In the genomic region with DNA sequence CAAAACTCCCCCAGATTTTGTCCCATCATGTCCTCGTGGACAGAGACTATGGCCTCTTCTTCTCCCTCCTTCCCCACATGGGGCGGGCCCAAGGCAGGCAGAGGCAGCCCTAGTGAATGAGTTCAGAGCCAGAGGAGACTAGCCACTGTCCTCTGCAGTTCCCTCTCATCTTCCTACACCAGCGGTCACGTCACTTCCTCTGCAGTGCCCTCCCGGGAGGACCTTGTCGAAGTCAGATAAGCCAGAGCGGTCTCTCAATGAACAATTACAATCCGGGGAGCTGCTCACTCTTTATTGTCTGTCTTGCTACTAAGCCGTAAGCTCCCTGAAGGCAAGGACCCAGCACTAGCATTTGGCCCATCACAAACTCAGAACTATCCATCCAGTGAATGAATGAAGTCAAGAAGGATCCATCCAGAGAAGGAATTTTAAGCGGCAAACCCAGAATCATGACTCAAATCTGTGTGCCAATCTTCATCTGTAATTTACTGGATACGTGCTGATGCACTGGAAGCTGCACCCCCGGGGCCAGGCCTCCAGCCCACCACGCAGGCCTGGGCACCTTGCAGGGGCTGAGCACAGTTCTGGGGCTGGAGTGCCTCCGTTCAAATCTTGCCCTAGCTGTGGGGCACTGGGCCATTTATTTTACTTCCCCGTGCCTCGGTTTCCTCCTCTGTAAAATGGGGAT, we compare ENCODE assay signal across 18 cellular contexts. TPM values are rescaled to one million over a fixed set of nuclear protein-coding genes. Genes with fewer than 3 reads are reported as not detected.
DNase-seq lines count a peak whose midpoint lies in the region; ATAC-seq and TF ChIP-seq lines count a peak whose summit lies in the region.
"Had no signal": no experiment of that assay in that cellular context is flagged by ENCODE, and none has a peak within 500 bp of the region (broad histone marks: within the 10 kb centered on the region; RNA-seq: fewer than 3 reads in every experiment).

No MANE protein-coding gene starts in this region.

- intact Hi-C loops in breast epithelium (cut with DNase I; ENCODE audit: low total_unique reads) = no loop called here
- intact Hi-C loops in MCF 10A (cut with micrococcal nuclease) = no loop called here

- H3K4me2 ChIP-seq in osteoblast (ENCODE audit: insufficient read depth, low read length) = no peak overlapping the region

- no peaks in the 10 kb centered on the region for H3K79me2 ChIP-seq in osteoblast (ENCODE audit: insufficient read depth, low read length)

- POLR2A ChIA-PET in MCF 10A (lab: Yijun Ruan, JAX) = no interaction called here

- CTCF ChIA-PET in MCF 10A (lab: Yijun Ruan, JAX) = interaction anchor here (0.6 kb wide), 1 partner anchor 479 kb away, joined by 3 read pairs; no protein-coding TSS in a partner anchor

- H3K27ac ChIP-seq in breast epithelium (peak overlapping the region; percentile 67 to 89), right atrium auricular region (peak overlapping the region; percentile 8 to 58), osteoblast (ENCODE audit: low read depth, low read length) (no peak overlapping the region)
- H3K27ac ChIP-seq: VCaP had no signal

- TF ChIP-seq CTCF in breast epithelium (IDR thresholded peaks at IDR 0.05) (no peak), MCF 10A (IDR thresholded peaks at IDR 0.05; ENCODE audit: unreplicated experiment) (no peak), right atrium auricular region (IDR thresholded peaks at IDR 0.05) (no peak), osteoblast (IDR thresholded peaks at IDR 0.05; ENCODE audit: extremely low read depth, low read depth, low read length) (no peak)

- no peak overlapping the region for H3K4me3 Mint-ChIP-seq in MCF 10A (ENCODE audit: unreplicated experiment)
- no peak overlapping the region for H3K4me3 Mint-ChIP-seq in activated T-cell treated with anti-CD3 and anti-CD28 coated beads, Interleukin-2, amount 50 U/mL, for 72 hours
- H3K4me3 Mint-ChIP-seq: activated naive CD4-positive, alpha-beta T cell treated with anti-CD3 and anti-CD28 coated beads, Interleukin-2, amount 10 ng/mL, durations not matched to agents 7 days and 5 days; CD8-positive, alpha-beta memory T cell; central memory CD8-positive, alpha-beta T cell; stimulated activated effector memory CD8-positive, alpha-beta T cell treated with anti-CD3 and anti-CD28 coated beads, Interleukin-12 subunit alpha, Interleukin-12 subunit beta, amount 100 ng/mL, for 72 hours had no signal

- H3K27ac Mint-ChIP-seq in MCF 10A (ENCODE audit: low read depth, unreplicated experiment) = no peak overlapping the region
- no peak overlapping the region for H3K27ac Mint-ChIP-seq in activated T-cell treated with anti-CD3 and anti-CD28 coated beads, Interleukin-2, amount 50 U/mL, for 72 hours
- H3K27ac Mint-ChIP-seq: activated naive CD4-positive, alpha-beta T cell treated with anti-CD3 and anti-CD28 coated beads, Interleukin-2, amount 10 ng/mL, durations not matched to agents 7 days and 5 days; stimulated activated effector memory CD8-positive, alpha-beta T cell treated with anti-CD3 and anti-CD28 coated beads, Interleukin-12 subunit alpha, Interleukin-12 subunit beta, amount 100 ng/mL, for 72 hours had no signal

- no peak overlapping the region for H2AFZ ChIP-seq in osteoblast (ENCODE audit: low read length)

- ATAC-seq in activated T-cell treated with anti-CD3 and anti-CD28 coated beads, Interleukin-2, amount 50 U/mL, for 72 hours (replicated peaks in 1 of 2) = no peak
- ATAC-seq in GM19035 (IDR thresholded peaks at IDR 0.05; ENCODE audit: unreplicated experiment) = no peak
- ATAC-seq: stimulated activated effector memory CD8-positive, alpha-beta T cell treated with anti-CD3 and anti-CD28 coated beads, Interleukin-12 subunit alpha, Interleukin-12 subunit beta, amount 100 ng/mL, for 72 hours had no signal

- DNase-seq in breast epithelium (ENCODE audit: low spot score in 2 of 2) (no peak), MCF 10A (ENCODE audit: unreplicated experiment) (no peak), right atrium auricular region (ENCODE audit: low spot score) (no peak), osteoblast (ENCODE audit: insufficient read length, low spot score, missing footprints) (peak; percentile 85), GF-D8 (lab: John Stamatoyannopoulos, UW) (no peak), NCI-H226 (no peak)
- DNase-seq in activated T-cell treated with anti-CD3 and anti-CD28 coated beads, Interleukin-2, amount 50 U/mL, for 72 hours = no peak
- DNase-seq: activated naive CD4-positive, alpha-beta T cell treated with anti-CD3 and anti-CD28 coated beads, Interleukin-2, amount 10 ng/mL, durations not matched to agents 7 days and 5 days; CD8-positive, alpha-beta memory T cell; HCEC 1CT; hippocampal formation; midbrain; stimulated activated CD4-positive, alpha-beta T cell treated with anti-CD3 and anti-CD28 coated beads, Interleukin-2, amount 100 ng/mL, for 48 hours had no signal

- no peaks in the 10 kb centered on the region for H3K9me3 Mint-ChIP-seq in MCF 10A (ENCODE audit: unreplicated experiment)
- no peaks in the 10 kb centered on the region for H3K9me3 Mint-ChIP-seq in activated T-cell treated with anti-CD3 and anti-CD28 coated beads, Interleukin-2, amount 50 U/mL, for 72 hours
- H3K9me3 Mint-ChIP-seq: activated naive CD4-positive, alpha-beta T cell treated with anti-CD3 and anti-CD28 coated beads, Interleukin-2, amount 10 ng/mL, durations not matched to agents 7 days and 5 days; CD8-positive, alpha-beta memory T cell; central memory CD8-positive, alpha-beta T cell; stimulated activated effector memory CD8-positive, alpha-beta T cell treated with anti-CD3 and anti-CD28 coated beads, Interleukin-12 subunit alpha, Interleukin-12 subunit beta, amount 100 ng/mL, for 72 hours had no signal

- TF ChIP-seq POLR2A in breast epithelium (IDR thresholded peaks at IDR 0.05) = no peak

- H3K36me3 Mint-ChIP-seq in MCF 10A (ENCODE audit: insufficient read depth, unreplicated experiment) = no peaks in the 10 kb centered on the region
- no peaks in the 10 kb centered on the region for H3K36me3 Mint-ChIP-seq in activated T-cell treated with anti-CD3 and anti-CD28 coated beads, Interleukin-2, amount 50 U/mL, for 72 hours (ENCODE audit: insufficient read depth in 2 of 2)
- H3K36me3 Mint-ChIP-seq: activated naive CD4-positive, alpha-beta T cell treated with anti-CD3 and anti-CD28 coated beads, Interleukin-2, amount 10 ng/mL, durations not matched to agents 7 days and 5 days; CD8-positive, alpha-beta memory T cell; stimulated activated effector memory CD8-positive, alpha-beta T cell treated with anti-CD3 and anti-CD28 coated beads, Interleukin-12 subunit alpha, Interleukin-12 subunit beta, amount 100 ng/mL, for 72 hours had no signal

- BruUV-seq in MCF 10A (replicated peaks; lab: Mats Ljungman, UMichigan) = no TSS peak

- peaks cover 0 to 6% of the 10 kb centered on the region in 2 donors for H3K4me1 ChIP-seq in breast epithelium
- peaks cover 0 to 71% of the 10 kb centered on the region in 2 donors for H3K4me1 ChIP-seq in right atrium auricular region
- peaks cover 23% of the 10 kb centered on the region for H3K4me1 ChIP-seq in osteoblast (ENCODE audit: insufficient read depth, low read length)

- peaks cover 18% of the 10 kb centered on the region for H3K27me3 Mint-ChIP-seq in MCF 10A (ENCODE audit: insufficient read depth, unreplicated experiment)
- peaks cover 36% of the 10 kb centered on the region for H3K27me3 Mint-ChIP-seq in activated T-cell treated with anti-CD3 and anti-CD28 coated beads, Interleukin-2, amount 50 U/mL, for 72 hours (ENCODE audit: low read depth)

- H3K27me3 ChIP-seq in breast epithelium (no peaks in the 10 kb centered on the region), right atrium auricular region (no peaks in the 10 kb centered on the region), osteoblast (ENCODE audit: insufficient read depth, low read length) (no peaks in the 10 kb centered on the region)

- H4K20me1 ChIP-seq in osteoblast (ENCODE audit: insufficient read depth, low read length) = peaks cover 2% of the 10 kb centered on the region

- H3K36me3 ChIP-seq in breast epithelium (no peaks in the 10 kb centered on the region), right atrium auricular region (no peaks in the 10 kb centered on the region), osteoblast (ENCODE audit: insufficient read depth, low read length) (no peaks in the 10 kb centered on the region)

- no peaks in the 10 kb centered on the region for H3K4me1 Mint-ChIP-seq in MCF 10A (ENCODE audit: insufficient read depth, unreplicated experiment)
- H3K4me1 Mint-ChIP-seq in activated T-cell treated with anti-CD3 and anti-CD28 coated beads, Interleukin-2, amount 50 U/mL, for 72 hours (ENCODE audit: low read depth) = no peaks in the 10 kb centered on the region
- H3K4me1 Mint-ChIP-seq: activated naive CD4-positive, alpha-beta T cell treated with anti-CD3 and anti-CD28 coated beads, Interleukin-2, amount 10 ng/mL, durations not matched to agents 7 days and 5 days; CD8-positive, alpha-beta memory T cell; central memory CD8-positive, alpha-beta T cell; stimulated activated effector memory CD8-positive, alpha-beta T cell treated with anti-CD3 and anti-CD28 coated beads, Interleukin-12 subunit alpha, Interleukin-12 subunit beta, amount 100 ng/mL, for 72 hours had no signal

- H3K9me3 ChIP-seq in breast epithelium (no peaks in the 10 kb centered on the region), right atrium auricular region (no peaks in the 10 kb centered on the region), osteoblast (ENCODE audit: low read depth, low read length) (no peaks in the 10 kb centered on the region)

- peak overlapping the region in 2 of 3 donors; percentile 49 to 66 for H3K4me3 ChIP-seq in breast epithelium
- H3K4me3 ChIP-seq in right atrium auricular region = no peak overlapping the region
- no peak overlapping the region for H3K4me3 ChIP-seq in osteoblast (ENCODE audit: insufficient read depth, low read length)

RNA-seq across cellular contexts. Expression of a gene that starts 18.1 kb away (rescaled TPM):
- total RNA-seq in breast epithelium (1 to 10 TPM; 4.7 to 8.0 (median 5.9) TPM), MCF 10A (2022) (not detected in 2 replicates), right atrium auricular region (10 to 100 TPM in 1 of 2 donors, 1 to 10 TPM in 1; 8.5 to 10.7 TPM), osteoblast (11.6 and 18.3 TPM in 2 replicates)
- total RNA-seq in activated T-cell treated with anti-CD3 and anti-CD28 coated beads, Interleukin-2, amount 50 U/mL, for 72 hours = not detected
- total RNA-seq: A172; CD8-positive, alpha-beta memory T cell had no signal

Comparison
In these comparisons a context has a peak if more than half of its experiments do, and no peak if none do; other contexts are left out.
1. H3K4me3 ChIP-seq: peak in breast epithelium (2 of 3); none in right atrium auricular region (0 of 2) and osteoblast (single experiment).